Comparison of ENCODE assay signal across 10 cellular contexts in the genomic region with DNA sequence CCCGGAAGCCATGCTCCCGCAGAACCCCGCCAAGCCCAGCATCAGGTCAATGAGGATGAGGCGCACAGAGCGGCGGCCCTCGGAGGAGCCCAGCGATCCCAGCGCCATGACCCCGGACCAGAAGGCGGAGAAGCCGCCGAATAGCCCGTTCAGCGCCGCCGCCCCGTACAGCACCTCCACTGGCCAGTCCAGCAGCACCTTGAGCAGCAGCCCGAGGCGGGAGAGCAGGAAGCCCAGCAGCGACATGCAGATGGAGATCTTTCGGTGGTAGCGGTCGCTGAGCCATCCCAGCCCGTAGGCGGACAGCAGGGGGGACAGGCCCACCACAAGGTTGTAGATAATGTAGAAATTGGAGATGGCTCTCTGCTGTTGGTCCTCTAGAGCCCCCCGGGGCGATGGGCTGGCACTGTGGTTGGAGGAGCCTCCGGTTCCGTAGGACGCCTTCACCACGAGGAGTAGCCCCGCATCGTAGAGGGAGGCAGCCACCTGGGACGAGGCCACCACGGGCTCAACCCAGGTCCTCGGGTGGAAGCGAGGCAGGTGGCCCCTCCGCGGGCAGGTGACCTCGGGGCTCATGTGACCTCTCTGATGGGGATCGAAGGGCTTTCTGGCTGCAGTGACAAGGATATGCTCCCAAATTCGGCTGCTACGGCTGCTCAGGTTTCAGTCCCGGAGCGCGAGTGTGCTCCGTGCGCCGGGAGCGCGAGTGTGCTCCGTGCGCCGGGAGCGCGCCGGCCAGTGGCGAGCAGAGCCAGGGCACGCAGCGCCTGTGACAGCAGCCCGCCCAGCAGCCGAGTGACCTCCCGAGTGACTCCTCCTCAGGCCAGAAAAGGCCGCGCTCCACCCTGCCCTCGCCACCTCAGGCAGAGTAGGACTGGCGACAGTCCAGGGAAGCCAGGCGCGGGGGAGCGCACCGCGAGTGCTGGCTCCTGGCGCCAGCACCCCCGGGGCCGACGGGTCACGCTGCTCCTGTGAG. TPM values are rescaled to one million over a fixed set of nuclear protein-coding genes. Genes with fewer than 3 reads are reported as not detected.
A peak's percentile ranks its signal among the peaks of the same experiment; 100 is the strongest.
DNase-seq lines count a peak whose midpoint lies in the region; ATAC-seq, FAIRE-seq and TF ChIP-seq lines count a peak whose summit lies in the region.
"Had no signal": no experiment of that assay in that cellular context is flagged by ENCODE, and none has a peak within 500 bp of the region (broad histone marks: within the 10 kb centered on the region; RNA-seq: fewer than 3 reads in every experiment).

A gene with protein sequence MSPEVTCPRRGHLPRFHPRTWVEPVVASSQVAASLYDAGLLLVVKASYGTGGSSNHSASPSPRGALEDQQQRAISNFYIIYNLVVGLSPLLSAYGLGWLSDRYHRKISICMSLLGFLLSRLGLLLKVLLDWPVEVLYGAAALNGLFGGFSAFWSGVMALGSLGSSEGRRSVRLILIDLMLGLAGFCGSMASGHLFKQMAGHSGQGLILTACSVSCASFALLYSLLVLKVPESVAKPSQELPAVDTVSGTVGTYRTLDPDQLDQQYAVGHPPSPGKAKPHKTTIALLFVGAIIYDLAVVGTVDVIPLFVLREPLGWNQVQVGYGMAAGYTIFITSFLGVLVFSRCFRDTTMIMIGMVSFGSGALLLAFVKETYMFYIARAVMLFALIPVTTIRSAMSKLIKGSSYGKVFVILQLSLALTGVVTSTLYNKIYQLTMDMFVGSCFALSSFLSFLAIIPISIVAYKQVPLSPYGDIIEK (minus strand): TSS at position 771 of the 976 bp plus-strand sequence. CDS start 195 bp downstream, at position 576.

- no peak for TF ChIP-seq CTCF in astrocyte of the cerebellum (IDR thresholded peaks at IDR 0.05; ENCODE audit: low read depth, low read length, missing control alignments)
- TF ChIP-seq CTCF in pancreas (IDR thresholded peaks at IDR 0.05) = no peak

- H3K4me1 ChIP-seq in right cardiac atrium (ENCODE audit: control insufficient read depth, insufficient read depth, low read length) (peaks cover 4% of the 10 kb centered on the region), pancreas (peaks cover 0 to 5% (median 0%) of the 10 kb centered on the region in 3 donors)

- DNase-seq in EL (peak; percentile 26), astrocyte of the cerebellum (ENCODE audit: low read depth) (no peak), right cardiac atrium (peak; percentile 25 to 69 (median 66)), pancreas (peak in 3 of 6 donors; percentile 20 to 65 (median 63)), pons (ENCODE audit: low spot score) (no peak)
- no peak for DNase-seq in activated CD4-positive, CD25-positive, alpha-beta regulatory T cell treated with anti-CD3 and anti-CD28 coated beads, Interleukin-2, amount 50 U/mL, for 72 hours
- DNase-seq: NCI-H2081 had no signal

- no peaks in the 10 kb centered on the region for H3K27me3 ChIP-seq in right cardiac atrium (ENCODE audit: control insufficient read depth, insufficient read depth)
- H3K27me3 ChIP-seq in pancreas = no peaks in the 10 kb centered on the region

- no peaks in the 10 kb centered on the region for H3K9me3 ChIP-seq in right cardiac atrium (ENCODE audit: control insufficient read depth, low read length)
- no peaks in the 10 kb centered on the region for H3K9me3 ChIP-seq in pancreas

- no peak within 1 kb of the TSS for H3K27ac ChIP-seq in right cardiac atrium (ENCODE audit: low read length)
- no peak within 1 kb of the TSS for H3K27ac ChIP-seq in pancreas

- no peak for FAIRE-seq in pancreas (lab: Jason Lieb, UNC)
- FAIRE-seq: islet of Langerhans had no signal

- peak within 1 kb of the TSS; percentile 33 for H3K4me3 ChIP-seq in astrocyte of the cerebellum (ENCODE audit: low read depth, low read length)
- H3K4me3 ChIP-seq in right cardiac atrium (ENCODE audit: low read length) = peak within 1 kb of the TSS; percentile 17
- peak within 1 kb of the TSS in 2 of 4 donors; percentile 12 to 43 for H3K4me3 ChIP-seq in pancreas

- ATAC-seq in right cardiac atrium (peak; percentile 38 to 66), pancreas (peak in 3 of 4 donors; percentile 64 to 67 (median 66)), HG02759 (IDR thresholded peaks at IDR 0.05; ENCODE audit: unreplicated experiment) (no peak), GM18858 (IDR thresholded peaks at IDR 0.05; ENCODE audit: unreplicated experiment) (no peak)

- H3K36me3 ChIP-seq in pancreas = no peaks in the 10 kb centered on the region

- intact Hi-C loops in right cardiac atrium (cut with DNase I) = no loop called here
- intact Hi-C loops in pancreas (cut with DNase I) = no loop called here

- in situ Hi-C loops in astrocyte of the cerebellum (cut with HindIII; ENCODE audit: low sequenced_read_pairs) = no loop called here

- 13% methylated on average over 78 of the region's 78 CpGs for WGBS in right cardiac atrium
- 8 to 14% methylated on average over 78 of the region's 78 CpGs for WGBS in pancreas, 2 donors

RNA-seq across cellular contexts. Expression of the gene that starts here (rescaled TPM):
- total RNA-seq in right cardiac atrium (not detected), pancreas (under 1 TPM in 2 of 6 donors, not detected in 4; 0.18 to 0.37 TPM)
- polyA plus RNA-seq in right cardiac atrium (0.02 TPM), pancreas (not detected)

Comparison
In these comparisons a context has a peak if more than half of its experiments do, and no peak if none do; other contexts are left out.
1. Peak in DNase-seq, ATAC-seq and H3K4me3 ChIP-seq in right cardiac atrium; RNA of the gene not detected or under 1 TPM.
2. Peak in ATAC-seq in pancreas; RNA of the gene not detected or under 1 TPM.